In genomic region chr9:134342746-134343115, GRCh38 we compare ENCODE assay signal across 26 cellular contexts. TPM values are rescaled to one million over a fixed set of nuclear protein-coding genes. Genes with fewer than 3 reads are reported as not detected.
A peak's percentile ranks its signal among the peaks of the same experiment; 100 is the strongest.
DNase-seq lines count a peak whose midpoint lies in the region; ATAC-seq and TF ChIP-seq lines count a peak whose summit lies in the region.
"Had no signal": no experiment of that assay in that cellular context is flagged by ENCODE, and none has a peak within 500 bp of the region (broad histone marks: within the 10 kb centered on the region; RNA-seq: fewer than 3 reads in every experiment).

No MANE protein-coding gene starts in this region.

- H3K27ac ChIP-seq in liver (ENCODE audit: low read depth in 1 of 2, low read length in 2 of 2) (peak overlapping the region; percentile 6 to 72), right lobe of liver (peak overlapping the region in 1 of 3 donors; percentile 65), psoas muscle (peak overlapping the region; percentile 72), vagina (peak overlapping the region; percentile 70)
- H3K27ac ChIP-seq: prostate gland had no signal

- H3K9me3 Mint-ChIP-seq in brain, result no peaks in the 10 kb centered on the region
- H3K9me3 Mint-ChIP-seq: activated naive CD4-positive, alpha-beta T cell treated with anti-CD3 and anti-CD28 coated beads for 36 hours; activated T-cell treated with anti-CD3 and anti-CD28 coated beads, Interleukin-2, amount 50 U/mL, for 4 hours; CD4-positive, CD25-positive, alpha-beta regulatory T cell; nephron progenitor cell; stimulated activated naive CD8-positive, alpha-beta T cell treated with anti-CD3 and anti-CD28 coated beads, Interleukin-15, amount 100 ng/mL, for 72 hours had no signal

- no peak overlapping the region for H3K9ac ChIP-seq in liver (ENCODE audit: low read depth in 1 of 2, low read length in 2 of 2)

- no peak for TF ChIP-seq POLR2A in right lobe of liver (IDR thresholded peaks at IDR 0.05)
- TF ChIP-seq POLR2A in vagina (IDR thresholded peaks at IDR 0.05), result no peak

- H3K36me3 ChIP-seq in liver (ENCODE audit: control insufficient read depth in 4 of 4, insufficient read depth in 3 of 4, low read depth in 1 of 4, low read length in 3 of 4), result no peaks in the 10 kb centered on the region
- no peaks in the 10 kb centered on the region for H3K36me3 ChIP-seq in right lobe of liver
- H3K36me3 ChIP-seq in psoas muscle (ENCODE audit: insufficient read depth in 1 of 2, low read depth in 1 of 2), result no peaks in the 10 kb centered on the region
- no peaks in the 10 kb centered on the region for H3K36me3 ChIP-seq in vagina
- H3K36me3 ChIP-seq: lower lobe of right lung, prostate gland had no signal

- peak overlapping the region in 4 of 5 experiments; percentile 30 to 82 (median 72) for H3K27ac Mint-ChIP-seq in brain
- H3K27ac Mint-ChIP-seq: activated CD4-positive, alpha-beta T cell treated with anti-CD3 and anti-CD28 coated beads for 36 hours; activated naive CD4-positive, alpha-beta T cell treated with anti-CD3 and anti-CD28 coated beads for 36 hours; nephron progenitor cell had no signal

- no peak for DNase-seq in right lobe of liver
- no peak for DNase-seq in psoas muscle
- no peak for DNase-seq in vagina (ENCODE audit: extremely low spot score in 2 of 2)
- no peak for DNase-seq in HUDEP-2 (lab: John Stamatoyannopoulos, UW; ENCODE audit: unreplicated experiment in 76 of 76)
- no peak for DNase-seq in NCI-H1694 (lab: John Stamatoyannopoulos, UW)
- DNase-seq: activated CD4-positive, alpha-beta T cell treated with anti-CD3 and anti-CD28 coated beads for 36 hours; activated naive CD4-positive, alpha-beta T cell treated with anti-CD3 and anti-CD28 coated beads for 36 hours; activated T-cell treated with anti-CD3 and anti-CD28 coated beads, Interleukin-2, amount 50 U/mL, for 4 hours; CD4-positive, CD25-positive, alpha-beta regulatory T cell; central memory CD4-positive, alpha-beta T cell; lower lobe of right lung; MV-4-11; NCI-H1694 treated with DMSO at 0.1 percent for 48 hours; NCI-H748 treated with DMSO at 0.1 percent for 48 hours; nephron progenitor cell; OCI-M1; SIG-M5; stimulated activated CD4-positive, alpha-beta T cell treated with anti-CD3 and anti-CD28 coated beads, Interleukin-4, amount 100 ng/mL, for 24 hours; stimulated activated naive CD8-positive, alpha-beta T cell treated with anti-CD3 and anti-CD28 coated beads, Interleukin-15, amount 100 ng/mL, for 72 hours; T-helper 1 cell had no signal

- H3K4me1 Mint-ChIP-seq in brain, result peaks cover 61% of the 10 kb centered on the region

- no peaks in the 10 kb centered on the region for H3K27me3 Mint-ChIP-seq in brain
- H3K27me3 Mint-ChIP-seq: activated CD4-positive, alpha-beta T cell treated with anti-CD3 and anti-CD28 coated beads for 36 hours; CD4-positive, CD25-positive, alpha-beta regulatory T cell; stimulated activated naive CD8-positive, alpha-beta T cell treated with anti-CD3 and anti-CD28 coated beads, Interleukin-15, amount 100 ng/mL, for 72 hours had no signal

- no peaks in the 10 kb centered on the region for H3K27me3 ChIP-seq in liver (ENCODE audit: control insufficient read depth in 4 of 4, insufficient read depth in 4 of 4, low read length in 3 of 4)
- H3K27me3 ChIP-seq in right lobe of liver, result no peaks in the 10 kb centered on the region
- no peaks in the 10 kb centered on the region for H3K27me3 ChIP-seq in psoas muscle (ENCODE audit: insufficient read depth in 3 of 3, low read length in 2 of 3)
- H3K27me3 ChIP-seq in vagina, result no peaks in the 10 kb centered on the region

- H3K4me1 ChIP-seq in liver (ENCODE audit: control insufficient read depth in 4 of 4, insufficient read depth in 4 of 4, low read length in 3 of 4) (peaks cover 61 to 100% (median 95%) of the 10 kb centered on the region in 4 donors), right lobe of liver (peaks cover 0 to 98% (median 61%) of the 10 kb centered on the region in 4 donors), psoas muscle (peaks cover 100% of the 10 kb centered on the region), vagina (peaks cover 100% of the 10 kb centered on the region)

- 66% methylated on average over 7 of the region's 7 CpGs for WGBS in liver
- no CpG with 5 or more reads among the region's 7 CpGs for WGBS in right lobe of liver (ENCODE audit: insufficient coverage, low coverage, low lambda C conversion rate, missing lambda C conversion rate)
- WGBS in psoas muscle, 3 donors, result 63 to 71% (median 65%) methylated on average over 7 of the region's 7 CpGs

- ATAC-seq in right lobe of liver, result no peak
- peak in 1 of 4 donors; percentile 5 for ATAC-seq in psoas muscle
- no peak for ATAC-seq in GM19455 (IDR thresholded peaks at IDR 0.05; ENCODE audit: unreplicated experiment)
- ATAC-seq: activated CD4-positive, alpha-beta T cell treated with anti-CD3 and anti-CD28 coated beads for 36 hours; activated T-cell treated with anti-CD3 and anti-CD28 coated beads, Interleukin-2, amount 50 U/mL, for 4 hours; HCT116; lower lobe of right lung; mucosa of descending colon; stimulated activated naive CD8-positive, alpha-beta T cell treated with anti-CD3 and anti-CD28 coated beads, Interleukin-15, amount 100 ng/mL, for 72 hours had no signal

- H3K36me3 Mint-ChIP-seq in brain, result no peaks in the 10 kb centered on the region
- H3K36me3 Mint-ChIP-seq: CD4-positive, CD25-positive, alpha-beta regulatory T cell had no signal

- no peak for TF ChIP-seq CTCF in liver (IDR thresholded peaks at IDR 0.05; ENCODE audit: low read depth, low read length, missing input control)
- no peak for TF ChIP-seq CTCF in right lobe of liver (IDR thresholded peaks at IDR 0.05)
- no peak for TF ChIP-seq CTCF in brain (conservative IDR thresholded peaks at IDR 0.05)
- no peak for TF ChIP-seq CTCF in psoas muscle (IDR thresholded peaks at IDR 0.05)
- TF ChIP-seq CTCF in vagina (IDR thresholded peaks at IDR 0.05), result no peak

- H3K4me3 Mint-ChIP-seq in brain, result no peak overlapping the region
- H3K4me3 Mint-ChIP-seq: activated CD4-positive, alpha-beta T cell treated with anti-CD3 and anti-CD28 coated beads for 36 hours; activated naive CD4-positive, alpha-beta T cell treated with anti-CD3 and anti-CD28 coated beads for 36 hours; activated T-cell treated with anti-CD3 and anti-CD28 coated beads, Interleukin-2, amount 50 U/mL, for 4 hours; CD4-positive, CD25-positive, alpha-beta regulatory T cell; nephron progenitor cell had no signal

- H3K4me3 ChIP-seq in liver (ENCODE audit: low read depth in 1 of 3, low read length in 3 of 3), result no peak overlapping the region
- H3K4me3 ChIP-seq in right lobe of liver, result no peak overlapping the region
- H3K4me3 ChIP-seq in psoas muscle, result no peak overlapping the region
- H3K4me3 ChIP-seq in vagina, result no peak overlapping the region
- H3K4me3 ChIP-seq: lower lobe of right lung, mucosa of descending colon, prostate gland had no signal

- no peak for TF ChIP-seq RAD21 in liver (IDR thresholded peaks at IDR 0.05)

- intact Hi-C loops in right lobe of liver (cut with DNase I), result loop anchor here in 1 of 2 donors (10.0 kb wide), 1 partner anchor 92 kb away; no protein-coding TSS in a partner anchor
- intact Hi-C loops in psoas muscle (cut with DNase I), result no loop called here
- intact Hi-C loops in vagina (cut with DNase I), result no loop called here

- H3K9me3 ChIP-seq in liver (ENCODE audit: control insufficient read depth in 4 of 4, low read length in 3 of 4) (no peaks in the 10 kb centered on the region), right lobe of liver (no peaks in the 10 kb centered on the region), psoas muscle (no peaks in the 10 kb centered on the region), vagina (no peaks in the 10 kb centered on the region)
- H3K9me3 ChIP-seq: lower lobe of right lung, mucosa of descending colon, prostate gland had no signal

TF ChIP-seq in liver, 16 proteins besides CTCF, POLR2A, EP300 and RAD21:
- no peak for TF ChIP-seq ATF3 (IDR thresholded peaks at IDR 0.05)
- no peak for TF ChIP-seq EGR1 (IDR thresholded peaks at IDR 0.05; ENCODE audit: low read depth in 2 of 2)
TF ChIP-seq in liver: peak in this region for 0.

RNA-seq across cellular contexts. Expression of gene RXRA, which starts 16.5 kb away (rescaled TPM):
- total RNA-seq in liver (100 to 1,000 TPM in 1 of 2 donors, 10 to 100 TPM in 1; 41.5 to 116 TPM), right lobe of liver (100 to 1,000 TPM; 105 to 165 (median 131) TPM), psoas muscle (100 to 1,000 TPM in 3 of 4 donors, 10 to 100 TPM in 1; 84.3 to 192 (median 147) TPM), vagina (49.4 TPM)
- polyA plus RNA-seq in liver (100 to 1,000 TPM in 1 of 2 donors, 10 to 100 TPM in 1; 46.8 to 101 TPM), brain (ENCODE audit: insufficient read depth, low read depth, low replicate concordance) (29.9 TPM), psoas muscle (100 to 1,000 TPM in 1 of 3 donors, 10 to 100 TPM in 2; 37.7 to 156 (median 76.4) TPM)
